Comparison of ENCODE assay signal across 16 cellular contexts in the genomic region with DNA sequence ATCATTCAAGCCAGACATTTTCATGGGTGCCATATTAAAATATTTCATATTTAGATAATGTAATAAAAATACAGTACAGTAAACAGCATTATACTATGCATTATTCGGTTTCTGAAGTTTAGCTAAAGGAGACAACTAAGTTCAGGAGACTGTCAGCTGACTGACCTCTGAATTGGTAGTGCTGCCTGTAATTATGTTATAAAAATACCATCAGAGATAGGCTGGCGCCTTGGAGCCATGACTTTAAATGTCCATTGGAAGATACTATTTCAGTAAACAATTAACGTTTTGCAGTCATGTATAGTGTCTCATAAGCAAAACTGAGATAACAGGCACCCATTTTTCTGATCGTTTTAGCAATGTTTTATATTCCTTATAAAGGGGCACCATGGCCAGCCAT. TPM values are rescaled to one million over a fixed set of nuclear protein-coding genes. Genes with fewer than 3 reads are reported as not detected.
DNase-seq lines count a peak whose midpoint lies in the region; ATAC-seq, FAIRE-seq and TF ChIP-seq lines count a peak whose summit lies in the region.
"Had no signal": no experiment of that assay in that cellular context is flagged by ENCODE, and none has a peak within 500 bp of the region (broad histone marks: within the 10 kb centered on the region; RNA-seq: fewer than 3 reads in every experiment).

No MANE protein-coding gene starts in this region.

- H3K4me2 ChIP-seq in K562 (ENCODE audit: insufficient read depth, low read length), result no peak overlapping the region; the same call in 1 of the 2 replicates
- H3K4me2 ChIP-seq: A549, GM23338 had no signal

- in situ Hi-C loops in K562 (cut with MboI), result no loop called here

- FAIRE-seq in K562 (lab: Jason Lieb, UNC) (no peak), small intestine (lab: Jason Lieb, UNC) (no peak)
- FAIRE-seq: A549, H54 had no signal

- intact Hi-C loops in K562 (cut with micrococcal nuclease), result loop anchor here (5.0 to 10.0 kb wide), 2 partner anchors 129 to 192 kb away; no protein-coding TSS in a partner anchor
- intact Hi-C loops in right cardiac atrium (cut with DNase I), result no loop called here

- peaks cover 0 to 27% (median 7%) of the 10 kb centered on the region in 3 donors for H3K36me3 Mint-ChIP-seq in CD8-positive, alpha-beta memory T cell
- peaks cover 17% of the 10 kb centered on the region for H3K36me3 Mint-ChIP-seq in natural killer cell treated with Interleukin-12 subunit alpha and Interleukin-12 subunit beta and Interleukin-15 and Interleukin-18, amount 100 ng/mL, for 72 hours

- peak overlapping the region; percentile 42 for H3K27ac ChIP-seq in CD8-positive, alpha-beta memory T cell (ENCODE audit: low read depth, low read length)
- H3K27ac ChIP-seq in K562 (ENCODE audit: extremely low read depth, low read depth, low read length), result peak overlapping the region; percentile 76; the same call in 2 of the 3 replicates
- H3K27ac ChIP-seq in right cardiac atrium (ENCODE audit: low read length), result peak overlapping the region; percentile 76
- H3K27ac ChIP-seq in small intestine (ENCODE audit: low read depth in 1 of 2, low read length in 1 of 2), result no peak overlapping the region
- H3K27ac ChIP-seq: A549, C4-2B, HL-60 had no signal

- no peak for DNase-seq in CD8-positive, alpha-beta memory T cell
- DNase-seq in K562 (ENCODE audit: extremely low read depth in 1 of 4, low spot score in 3 of 4), result no peak
- no peak for DNase-seq in right cardiac atrium
- DNase-seq in small intestine, result peak; percentile 42
- DNase-seq in DMS 273 treated with DMSO at 0.1 percent for 48 hours (lab: John Stamatoyannopoulos, UW), result no peak
- DNase-seq in natural killer cell treated with Interleukin-12 subunit alpha and Interleukin-12 subunit beta and Interleukin-15 and Interleukin-18, amount 100 ng/mL, for 72 hours (ENCODE audit: low spot score), result no peak
- DNase-seq: AML-193; CD4-positive, alpha-beta T cell; DMS79 treated with DMSO at 0.1 percent for 48 hours; GF-D8; HCEC 1CT had no signal

- TF ChIP-seq CTCF in K562 (IDR thresholded peaks at IDR 0.05 in 2 of 3, conservative IDR thresholded peaks at IDR 0.05 in 1 of 3; ENCODE audit: insufficient read depth in 2 of 3, low read depth in 1 of 3, low read length in 3 of 3), result no peak

- 40% methylated on average over 4 of the region's 4 CpGs for WGBS in K562 (ENCODE audit: insufficient coverage, low coverage, missing lambda C conversion rate)
- 43% methylated on average over 4 of the region's 4 CpGs for WGBS in right cardiac atrium
- WGBS in small intestine, 3 donors, result 13 to 50% (median 38%) methylated on average over 4 of the region's 4 CpGs

- H3K27me3 Mint-ChIP-seq in CD8-positive, alpha-beta memory T cell, result no peaks in the 10 kb centered on the region
- H3K27me3 Mint-ChIP-seq in natural killer cell treated with Interleukin-12 subunit alpha and Interleukin-12 subunit beta and Interleukin-15 and Interleukin-18, amount 100 ng/mL, for 72 hours, result no peaks in the 10 kb centered on the region
- H3K27me3 Mint-ChIP-seq: CD4-positive, alpha-beta T cell had no signal

- no peak overlapping the region for H3K27ac Mint-ChIP-seq in CD8-positive, alpha-beta memory T cell
- H3K27ac Mint-ChIP-seq in natural killer cell treated with Interleukin-12 subunit alpha and Interleukin-12 subunit beta and Interleukin-15 and Interleukin-18, amount 100 ng/mL, for 72 hours, result no peak overlapping the region
- H3K27ac Mint-ChIP-seq: CD4-positive, alpha-beta T cell; GM23338 had no signal

- H3K4me1 Mint-ChIP-seq in CD8-positive, alpha-beta memory T cell, result peaks cover 5 to 9% (median 8%) of the 10 kb centered on the region in 3 donors
- peaks cover 26 to 38% of the 10 kb centered on the region in 2 donors for H3K4me1 Mint-ChIP-seq in natural killer cell treated with Interleukin-12 subunit alpha and Interleukin-12 subunit beta and Interleukin-15 and Interleukin-18, amount 100 ng/mL, for 72 hours (ENCODE audit: low read depth in 2 of 2)
- H3K4me1 Mint-ChIP-seq: GM23338 had no signal

- H3K9me3 Mint-ChIP-seq in CD8-positive, alpha-beta memory T cell, result no peaks in the 10 kb centered on the region
- no peaks in the 10 kb centered on the region for H3K9me3 Mint-ChIP-seq in natural killer cell treated with Interleukin-12 subunit alpha and Interleukin-12 subunit beta and Interleukin-15 and Interleukin-18, amount 100 ng/mL, for 72 hours
- H3K9me3 Mint-ChIP-seq: CD4-positive, alpha-beta T cell; GM23338 had no signal

- no peaks in the 10 kb centered on the region for H3K79me2 ChIP-seq in K562 (ENCODE audit: control insufficient read depth, insufficient read depth, low read length)

- ATAC-seq in K562 (no peak), right cardiac atrium (no peak)
- no peak for ATAC-seq in natural killer cell treated with Interleukin-12 subunit alpha and Interleukin-12 subunit beta and Interleukin-15 and Interleukin-18, amount 100 ng/mL, for 72 hours
- ATAC-seq: A549 had no signal

- peaks cover 9% of the 10 kb centered on the region for H3K4me1 ChIP-seq in CD8-positive, alpha-beta memory T cell (ENCODE audit: insufficient read depth, low read length)
- peaks cover 7 to 20% of the 10 kb centered on the region in 2 experiments; a peak in 4 of 5 replicates for H3K4me1 ChIP-seq in K562 (replicated peaks in 1 of 2; ENCODE audit: control insufficient read depth in 2 of 2, insufficient read depth in 2 of 2, low read length in 2 of 2)
- peaks cover 3% of the 10 kb centered on the region for H3K4me1 ChIP-seq in right cardiac atrium (ENCODE audit: control insufficient read depth, insufficient read depth, low read length)
- H3K4me1 ChIP-seq in small intestine (ENCODE audit: control insufficient read depth in 2 of 2, insufficient read depth in 1 of 2, low read depth in 1 of 2, low read length in 1 of 2), result no peaks in the 10 kb centered on the region
- H3K4me1 ChIP-seq: A549 had no signal

- 0 out of 2 replicates have a peak, but pooled peaks cover under 1% of the 10 kb centered on the region for H4K20me1 ChIP-seq in K562 (replicated peaks; ENCODE audit: control insufficient read depth, insufficient read depth, low read length)

- TF ChIP-seq POLR2A in K562 (conservative IDR thresholded peaks at IDR 0.05), result no peak

- BruUV-seq in K562 (replicated peaks; lab: Mats Ljungman, UMichigan), result no TSS peak

- H3K27me3 ChIP-seq in CD8-positive, alpha-beta memory T cell (ENCODE audit: insufficient read depth, low read length, poor library complexity, severe bottlenecking), result no peaks in the 10 kb centered on the region
- H3K27me3 ChIP-seq in K562 (ENCODE audit: control insufficient read depth in 2 of 2, insufficient read depth in 2 of 2, low read length in 2 of 2) (no peaks in the 10 kb centered on the region), right cardiac atrium (ENCODE audit: control insufficient read depth, insufficient read depth) (no peaks in the 10 kb centered on the region), small intestine (ENCODE audit: control insufficient read depth in 2 of 2, insufficient read depth in 2 of 2, low read length in 2 of 2) (no peaks in the 10 kb centered on the region)

- H2AFZ ChIP-seq in K562 (ENCODE audit: low read depth, low read length), result peak overlapping the region; percentile 92
- H2AFZ ChIP-seq: GM23338 had no signal

- no peak for TF ChIP-seq RAD21 in K562 (CRISPR knock-in tag; conservative IDR thresholded peaks at IDR 0.05 in 1 of 2, IDR thresholded peaks at IDR 0.05 in 1 of 2)

- CTCF ChIA-PET in CD8-positive, alpha-beta memory T cell (lab: Charles Lee), result interaction anchor here (1.3 kb wide), 2 partner anchors 77 to 191 kb away, joined by 3 to 5 read pairs; no protein-coding TSS in a partner anchor
- CTCF ChIA-PET in K562 (lab: Yijun Ruan, JAX; ENCODE audit: low intra/inter-chr PET ratio), result interaction anchor here (1.2 kb wide), 1 partner anchor 191 kb away, joined by 3 read pairs; no protein-coding TSS in a partner anchor

- no peak overlapping the region for H3K4me3 ChIP-seq in CD8-positive, alpha-beta memory T cell (ENCODE audit: low read length)
- H3K4me3 ChIP-seq in K562 (no peak overlapping the region), right cardiac atrium (ENCODE audit: low read length) (no peak overlapping the region), small intestine (ENCODE audit: low read depth in 1 of 2, low read length in 2 of 2) (no peak overlapping the region)
- H3K4me3 ChIP-seq: A549, GM23338 had no signal

- H3K4me3 Mint-ChIP-seq in CD8-positive, alpha-beta memory T cell, result no peak overlapping the region
- H3K4me3 Mint-ChIP-seq in natural killer cell treated with Interleukin-12 subunit alpha and Interleukin-12 subunit beta and Interleukin-15 and Interleukin-18, amount 100 ng/mL, for 72 hours, result no peak overlapping the region
- H3K4me3 Mint-ChIP-seq: CD4-positive, alpha-beta T cell; GM23338 had no signal

- H3K9ac ChIP-seq in K562 (ENCODE audit: insufficient read depth in 1 of 2, low read depth in 2 of 2, low read length in 2 of 2), result peak overlapping the region in 1 of 2 experiments; percentile 57; a peak in 1 of 4 replicates

- H3K9me1 ChIP-seq in K562 (ENCODE audit: control insufficient read depth, insufficient read depth, low read length), result no peaks in the 10 kb centered on the region

- no peaks in the 10 kb centered on the region for H3K9me3 ChIP-seq in CD8-positive, alpha-beta memory T cell (ENCODE audit: low read length)
- H3K9me3 ChIP-seq in K562 (replicated peaks; ENCODE audit: control insufficient read depth, insufficient read depth, low read depth, low read length) (no peaks in the 10 kb centered on the region), right cardiac atrium (ENCODE audit: control insufficient read depth, low read length) (no peaks in the 10 kb centered on the region), small intestine (ENCODE audit: control insufficient read depth, low read depth) (no peaks in the 10 kb centered on the region)
- H3K9me3 ChIP-seq: A549 had no signal

- no peak for TF ChIP-seq EP300 in K562 (IDR thresholded peaks at IDR 0.05; ENCODE audit: low read length)

- H3K36me3 ChIP-seq in CD8-positive, alpha-beta memory T cell (ENCODE audit: insufficient read depth, low read length), result no peaks in the 10 kb centered on the region
- peaks cover 6% of the 10 kb centered on the region; the same call in 1 of the 3 replicates for H3K36me3 ChIP-seq in K562 (ENCODE audit: control insufficient read depth, insufficient read depth, low read length)
- peaks cover 0 to 3% of the 10 kb centered on the region in 2 donors for H3K36me3 ChIP-seq in small intestine (ENCODE audit: control insufficient read depth in 2 of 2, insufficient read depth in 2 of 2, low read length in 2 of 2)

- POLR2A ChIA-PET in CD8-positive, alpha-beta memory T cell (lab: Charles Lee), result no interaction called here
- POLR2A ChIA-PET in K562 (lab: Yijun Ruan, JAX), result interaction anchor here (0.5 to 1.9 kb wide), 3 partner anchors 11 to 18 kb away, joined by 3 to 7 read pairs (median 6); a partner anchor contains a TSS

RNA-seq across cellular contexts. Expression of a gene that starts 11.3 kb away (rescaled TPM):
- total RNA-seq in CD8-positive, alpha-beta memory T cell, result 10 to 100 TPM; 37.1 to 39.7 TPM
- 169 TPM for polyA plus RNA-seq in CD8-positive, alpha-beta memory T cell
- 9.7 and 12.5 TPM in 2 replicates for total RNA-seq in K562 (2011; cell fraction: chromatin; rRNA removed; ENCODE audit: low replicate concordance)
- 7.2 and 7.7 TPM in 2 replicates for total RNA-seq in K562 (2011; cell fraction: nucleolus; rRNA removed)
- total RNA-seq in K562 (2011; cell fraction: nucleoplasm; rRNA removed), result 8.9 and 11.8 TPM in 2 replicates
- total RNA-seq in K562 (2014; rRNA removed), result 6.9 and 7.7 TPM in 2 replicates
- total RNA-seq in K562 (2014; rRNA removed; fragmentation: Illumina TruSeq; extraction: Trizol), result 8.5 and 10.2 TPM in 2 replicates
- 9.9 and 11.5 TPM in 2 replicates for total RNA-seq in K562 (2015; rRNA removed; fragmentation: Illumina TruSeq; extraction: Trizol)
- 7.8 and 8.0 TPM in 2 replicates for total RNA-seq in K562 (2021)
- polyA plus RNA-seq in K562 (2011; rRNA removed), result 9.9 and 17.6 TPM in 2 replicates
- 11.0 and 14.5 TPM in 2 replicates for polyA plus RNA-seq in K562 (2011; cell fraction: cytosol; rRNA removed)
- polyA plus RNA-seq in K562 (2011; cell fraction: nucleus; rRNA removed), result 7.4 and 13.4 TPM in 2 replicates
- 11.1 and 11.3 TPM in 2 replicates for polyA plus RNA-seq in K562 (2012)
- polyA plus RNA-seq in K562 (2014; fragmentation: Illumina TruSeq; extraction: Trizol), result 11.1 and 13.9 TPM in 2 replicates
- polyA plus RNA-seq in K562 (2014; fragmentation: Nextera tagmentation; extraction: Ambion mirVana), result 1 to 10 TPM; 6.3 to 7.5 TPM
- polyA plus RNA-seq in K562 (2014; rRNA removed), result 7.2 and 10.8 TPM in 2 replicates
- 6.1 and 11.9 TPM in 2 replicates for polyA minus RNA-seq in K562 (2011; rRNA and poly(A)+ RNA removed)
- 3.5 and 7.2 TPM in 2 replicates for polyA minus RNA-seq in K562 (2011; cell fraction: cytosol; rRNA and poly(A)+ RNA removed)
- polyA minus RNA-seq in K562 (2011; cell fraction: nucleus; rRNA and poly(A)+ RNA removed), result 4.1 and 4.8 TPM in 2 replicates
- total RNA-seq in right cardiac atrium, result 10 to 100 TPM; 19.3 to 24.8 (median 21.4) TPM
- polyA plus RNA-seq in right cardiac atrium, result 10.6 TPM
- 10 to 100 TPM in 1 of 3 donors, 1 to 10 TPM in 2; 7.4 to 10.3 (median 7.6) TPM for polyA plus RNA-seq in small intestine
- 100 to 1,000 TPM; 109 to 217 TPM for total RNA-seq in natural killer cell treated with Interleukin-12 subunit alpha and Interleukin-12 subunit beta and Interleukin-15 and Interleukin-18, amount 100 ng/mL, for 72 hours

RNA-seq across cellular contexts. Expression of a gene that starts 26.4 kb away (rescaled TPM):
- total RNA-seq in CD8-positive, alpha-beta memory T cell, result 10 to 100 TPM; 24.1 to 27.6 TPM
- 16.5 TPM for polyA plus RNA-seq in CD8-positive, alpha-beta memory T cell
- total RNA-seq in K562 (2011; cell fraction: chromatin; rRNA removed; ENCODE audit: low replicate concordance), result 37.1 and 52.9 TPM in 2 replicates
- 32.9 and 38.7 TPM in 2 replicates for total RNA-seq in K562 (2011; cell fraction: nucleolus; rRNA removed)
- total RNA-seq in K562 (2011; cell fraction: nucleoplasm; rRNA removed), result 41.1 and 61.4 TPM in 2 replicates
- total RNA-seq in K562 (2014; rRNA removed) (6.8 and 7.7 TPM in 2 replicates), K562 (2014; rRNA removed; fragmentation: Illumina TruSeq; extraction: Trizol) (13.4 and 13.5 TPM in 2 replicates), K562 (2015; rRNA removed; fragmentation: Illumina TruSeq; extraction: Trizol) (8.0 and 8.4 TPM in 2 replicates), K562 (2021) (17.2 and 20.5 TPM in 2 replicates), right cardiac atrium (100 to 1,000 TPM; 235 to 420 (median 330) TPM)
- polyA plus RNA-seq in K562 (2011; rRNA removed) (23.2 and 29.3 TPM in 2 replicates), K562 (2014; fragmentation: Illumina TruSeq; extraction: Trizol) (21.0 and 26.8 TPM in 2 replicates), K562 (2014; fragmentation: Nextera tagmentation; extraction: Ambion mirVana) (1 to 10 TPM; 4.1 to 5.5 TPM), K562 (2014; rRNA removed) (11.4 and 12.2 TPM in 2 replicates), right cardiac atrium (187 TPM), small intestine (1 to 10 TPM in 2 of 3 donors, under 1 TPM in 1; 0.89 to 9.4 (median 3.2) TPM)
- 21.8 and 23.3 TPM in 2 replicates for polyA plus RNA-seq in K562 (2011; cell fraction: cytosol; rRNA removed)
- polyA plus RNA-seq in K562 (2011; cell fraction: nucleus; rRNA removed), result 32.7 and 46.6 TPM in 2 replicates
- polyA plus RNA-seq in K562 (2012), result 10.0 and 11.9 TPM in 2 replicates
- 15.4 and 21.7 TPM in 2 replicates for polyA minus RNA-seq in K562 (2011; rRNA and poly(A)+ RNA removed)
- 8.3 and 13.1 TPM in 2 replicates for polyA minus RNA-seq in K562 (2011; cell fraction: cytosol; rRNA and poly(A)+ RNA removed)
- polyA minus RNA-seq in K562 (2011; cell fraction: nucleus; rRNA and poly(A)+ RNA removed), result 9.1 and 9.7 TPM in 2 replicates
- total RNA-seq in natural killer cell treated with Interleukin-12 subunit alpha and Interleukin-12 subunit beta and Interleukin-15 and Interleukin-18, amount 100 ng/mL, for 72 hours, result 10 to 100 TPM; 66.2 to 80.2 TPM

RNA-seq across cellular contexts. Expression of a gene that starts 36.6 kb away (rescaled TPM):
- total RNA-seq in CD8-positive, alpha-beta memory T cell, result 100 to 1,000 TPM; 162 to 202 TPM
- polyA plus RNA-seq in CD8-positive, alpha-beta memory T cell, result 18.9 TPM
- total RNA-seq in K562 (2011; cell fraction: chromatin; rRNA removed; ENCODE audit: low replicate concordance), result 27.6 and 204 TPM in 2 replicates
- 10.8 and 27.2 TPM in 2 replicates for total RNA-seq in K562 (2011; cell fraction: nucleolus; rRNA removed)
- 57.1 and 92.6 TPM in 2 replicates for total RNA-seq in K562 (2011; cell fraction: nucleoplasm; rRNA removed)
- 81.9 and 87.5 TPM in 2 replicates for total RNA-seq in K562 (2014; rRNA removed)
- total RNA-seq in K562 (2014; rRNA removed; fragmentation: Illumina TruSeq; extraction: Trizol), result 232 and 280 TPM in 2 replicates
- total RNA-seq in K562 (2015; rRNA removed; fragmentation: Illumina TruSeq; extraction: Trizol), result 236 and 244 TPM in 2 replicates
- 201 and 216 TPM in 2 replicates for total RNA-seq in K562 (2021)
- polyA plus RNA-seq in K562 (2011; rRNA removed), result 117 and 149 TPM in 2 replicates
- 32.1 and 83.7 TPM in 2 replicates for polyA plus RNA-seq in K562 (2011; cell fraction: cytosol; rRNA removed)
- polyA plus RNA-seq in K562 (2011; cell fraction: nucleus; rRNA removed), result 19.9 and 37.5 TPM in 2 replicates
- 80.3 and 120 TPM in 2 replicates for polyA plus RNA-seq in K562 (2012)
- polyA plus RNA-seq in K562 (2014; fragmentation: Illumina TruSeq; extraction: Trizol), result 167 and 177 TPM in 2 replicates
- polyA plus RNA-seq in K562 (2014; fragmentation: Nextera tagmentation; extraction: Ambion mirVana), result 10 to 100 TPM; 66.7 to 83.4 TPM
- 94.4 and 95.1 TPM in 2 replicates for polyA plus RNA-seq in K562 (2014; rRNA removed)
- 303 and 322 TPM in 2 replicates for polyA minus RNA-seq in K562 (2011; rRNA and poly(A)+ RNA removed)
- 85.8 and 115 TPM in 2 replicates for polyA minus RNA-seq in K562 (2011; cell fraction: cytosol; rRNA and poly(A)+ RNA removed)
- polyA minus RNA-seq in K562 (2011; cell fraction: nucleus; rRNA and poly(A)+ RNA removed), result 23.7 and 70.9 TPM in 2 replicates
- 100 to 1,000 TPM; 224 to 277 (median 251) TPM for total RNA-seq in right cardiac atrium
- polyA plus RNA-seq in right cardiac atrium, result 89.9 TPM
- 10 to 100 TPM in 2 of 3 donors, 1 to 10 TPM in 1; 7.8 to 52.5 (median 11.6) TPM for polyA plus RNA-seq in small intestine
- total RNA-seq in natural killer cell treated with Interleukin-12 subunit alpha and Interleukin-12 subunit beta and Interleukin-15 and Interleukin-18, amount 100 ng/mL, for 72 hours, result 100 to 1,000 TPM in 1 of 2 donors, 10 to 100 TPM in 1; 95.1 to 156 TPM

Comparison
In these comparisons a context has a peak if more than half of its experiments do, and no peak if none do; other contexts are left out.
1. H3K27ac ChIP-seq: peak in CD8-positive, alpha-beta memory T cell (single experiment), K562 (single experiment) and right cardiac atrium (single experiment); none in small intestine (0 of 2).